In the genomic region with DNA sequence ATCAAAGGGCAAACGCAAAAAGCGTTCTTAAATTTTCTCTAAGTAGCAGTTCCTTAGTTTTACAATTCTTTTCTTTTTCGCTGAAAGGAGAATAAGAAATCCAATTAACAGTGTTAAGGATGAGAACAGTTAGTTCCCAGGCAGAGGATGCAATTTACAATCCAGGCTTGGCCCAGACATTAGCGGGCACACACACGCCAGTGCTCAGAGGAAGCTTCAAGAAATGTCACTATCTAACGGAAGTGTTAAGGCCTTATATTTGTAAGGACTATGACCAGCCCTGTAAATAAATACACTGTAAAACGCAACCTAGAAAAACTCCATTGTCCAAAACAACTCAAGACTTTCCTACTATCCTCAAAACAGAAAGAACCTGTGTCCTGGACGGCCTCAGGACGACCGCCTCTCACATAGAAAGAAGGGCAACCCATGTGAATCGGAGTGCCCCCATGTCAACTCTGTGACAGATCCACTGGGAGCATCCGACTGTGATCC, we compare ENCODE assay signal across 8 cellular contexts. TPM values are rescaled to one million over a fixed set of nuclear protein-coding genes. Genes with fewer than 3 reads are reported as not detected.
A peak's percentile ranks its signal among the peaks of the same experiment; 100 is the strongest.
DNase-seq lines count a peak whose midpoint lies in the region; ATAC-seq and TF ChIP-seq lines count a peak whose summit lies in the region.

No MANE protein-coding gene starts in this region.

- H3K27ac Mint-ChIP-seq in memory B cell, result peak overlapping the region; percentile 95

- TF ChIP-seq CTCF in mammary epithelial cell (conservative IDR thresholded peaks at IDR 0.05 in 1 of 2, IDR thresholded peaks at IDR 0.05 in 1 of 2; ENCODE audit: extremely low read depth in 1 of 2, insufficient read depth in 1 of 2, low read depth in 1 of 2, low read length in 2 of 2) (no peak), upper lobe of right lung (IDR thresholded peaks at IDR 0.05) (no peak)

- H3K9ac ChIP-seq in Karpas-422 (ENCODE audit: low read length) (peak overlapping the region; percentile 95), mammary epithelial cell (ENCODE audit: insufficient read depth, low read length) (peak overlapping the region; percentile 63)

- peaks cover 7% of the 10 kb centered on the region for H3K36me3 ChIP-seq in Karpas-422 (ENCODE audit: insufficient read depth, low read length)
- no peaks in the 10 kb centered on the region for H3K36me3 ChIP-seq in mammary epithelial cell (ENCODE audit: insufficient read depth, low read length)
- H3K36me3 ChIP-seq in upper lobe of right lung, result no peaks in the 10 kb centered on the region

- in situ Hi-C loops in mammary epithelial cell (cut with MboI; ENCODE audit: low sequenced_read_pairs in 2 of 2), result no loop called here

- no peaks in the 10 kb centered on the region for H3K27me3 Mint-ChIP-seq in memory B cell

- dilution Hi-C loops in mammary epithelial cell (cut with HindIII; ENCODE audit: low sequenced_read_pairs), result no loop called here

- H3K9me2 ChIP-seq in Karpas-422 (replicated peaks; ENCODE audit: insufficient read depth, low read length), result no peaks in the 10 kb centered on the region

- H3K27ac ChIP-seq in Karpas-422 (ENCODE audit: low read length) (peak overlapping the region; percentile 91), mammary epithelial cell (ENCODE audit: insufficient read depth, low read depth, low read length) (peak overlapping the region; percentile 71), upper lobe of right lung (peak overlapping the region; percentile 91)

- peaks cover 63% of the 10 kb centered on the region for H3K4me1 ChIP-seq in Karpas-422 (ENCODE audit: low read length)
- peaks cover 19% of the 10 kb centered on the region for H3K4me1 ChIP-seq in mammary epithelial cell (ENCODE audit: insufficient read depth, low read length)
- H3K4me1 ChIP-seq in upper lobe of right lung, result peaks cover 28% of the 10 kb centered on the region

- H3K4me2 ChIP-seq in Karpas-422 (ENCODE audit: low read depth, low read length, poor library complexity, severe bottlenecking) (peak overlapping the region; percentile 82), mammary epithelial cell (ENCODE audit: insufficient read depth, low read depth, low read length) (peak overlapping the region; percentile 80)

- H3K4me1 Mint-ChIP-seq in memory B cell, result peaks cover 31% of the 10 kb centered on the region

- CTCF ChIA-PET in mammary epithelial cell (lab: Charles Lee; ENCODE audit: low non-redundant PET), result no interaction called here

- no TSS peak for BruUV-seq in mammary epithelial cell (replicated peaks; lab: Mats Ljungman, UMichigan)

- intact Hi-C loops in mammary epithelial cell (cut with micrococcal nuclease) (loop anchor here (5.0 kb wide), 2 partner anchors 54 to 144 kb away; no protein-coding TSS in a partner anchor), upper lobe of right lung (cut with DNase I) (no loop called here)

- H3K4me3 ChIP-seq in Karpas-422 (ENCODE audit: low read length) (peak overlapping the region; percentile 80), mammary epithelial cell (replicated peaks in 1 of 3; ENCODE audit: insufficient read depth in 1 of 3, low read depth in 2 of 3, low read length in 3 of 3) (peak overlapping the region; percentile 77 to 95 (median 82)), upper lobe of right lung (peak overlapping the region; percentile 99)

- peak overlapping the region; percentile 98 for H3K4me3 Mint-ChIP-seq in memory B cell

- H3K9me3 Mint-ChIP-seq in memory B cell, result no peaks in the 10 kb centered on the region

- H3K79me2 ChIP-seq in Karpas-422 (ENCODE audit: low read length), result peaks cover 62% of the 10 kb centered on the region
- H3K79me2 ChIP-seq in mammary epithelial cell (ENCODE audit: insufficient read depth, low read length), result peaks cover 59% of the 10 kb centered on the region

- no peaks in the 10 kb centered on the region for H3K36me3 Mint-ChIP-seq in memory B cell

- H3K9me3 ChIP-seq in Karpas-422 (ENCODE audit: low read length) (no peaks in the 10 kb centered on the region), mammary epithelial cell (replicated peaks; ENCODE audit: insufficient read depth, low read length) (no peaks in the 10 kb centered on the region), upper lobe of right lung (no peaks in the 10 kb centered on the region)

- H2AFZ ChIP-seq in Karpas-422 (ENCODE audit: low read length), result no peak overlapping the region
- peak overlapping the region; percentile 94 for H2AFZ ChIP-seq in mammary epithelial cell (ENCODE audit: low read depth, low read length)

- ATAC-seq in memory B cell (ENCODE audit: low read depth) (no peak), upper lobe of right lung (no peak), HG02870 (IDR thresholded peaks at IDR 0.05; ENCODE audit: unreplicated experiment) (no peak)

- no peaks in the 10 kb centered on the region for H3K27me3 ChIP-seq in Karpas-422 (ENCODE audit: low read length)
- H3K27me3 ChIP-seq in mammary epithelial cell (ENCODE audit: insufficient read depth, low read length), result no peaks in the 10 kb centered on the region
- no peaks in the 10 kb centered on the region for H3K27me3 ChIP-seq in upper lobe of right lung

- DNase-seq in DMS 273 (lab: John Stamatoyannopoulos, UW; ENCODE audit: unreplicated experiment) (peak; percentile 58), Karpas-422 (peak; percentile 68), mammary epithelial cell (no peak), memory B cell (ENCODE audit: low spot score in 2 of 2) (no peak), upper lobe of right lung (no peak), NCI-H446 (lab: John Stamatoyannopoulos, UW) (no peak), NCI-H2171 (lab: John Stamatoyannopoulos, UW) (no peak)

- H4K20me1 ChIP-seq in Karpas-422 (ENCODE audit: insufficient read depth, low read depth, low read length), result peaks cover 24% of the 10 kb centered on the region
- peaks cover 2% of the 10 kb centered on the region for H4K20me1 ChIP-seq in mammary epithelial cell (ENCODE audit: insufficient read depth, low read length)

- WGBS in mammary epithelial cell (ENCODE audit: low coverage, missing lambda C conversion rate), result 1% methylated on average over 10 of the region's 12 CpGs

RNA-seq across cellular contexts. Expression of a gene that starts 1.3 kb away (rescaled TPM):
- 188 and 260 TPM in 2 replicates for total RNA-seq in Karpas-422 (2014; rRNA removed; shearing (Covaris generic); ENCODE audit: low replicate concordance)
- total RNA-seq in mammary epithelial cell (10 to 100 TPM; 46.6 to 59.2 TPM), upper lobe of right lung (60.3 TPM)
- 10.7 TPM for polyA plus RNA-seq in mammary epithelial cell
- polyA minus RNA-seq in mammary epithelial cell, result 37.9 TPM

Comparison
In these comparisons a context has a peak if more than half of its experiments do, and no peak if none do; other contexts are left out.
1. DNase-seq: peak in DMS 273 (single experiment) and Karpas-422 (single experiment); none in mammary epithelial cell (single experiment), memory B cell (0 of 2), upper lobe of right lung (single experiment), NCI-H446 (0 of 2) and NCI-H2171 (single experiment).
2. Peak in every context shown above with its lines, with median percentiles within 50 percentile points of each other: H3K27ac ChIP-seq and H3K4me3 ChIP-seq.